18 cellular contexts compared by ENCODE assay signal in genomic region chr7:136953386-136953785, GRCh38.
DNase-seq lines count a peak whose midpoint lies in the region; ATAC-seq and TF ChIP-seq lines count a peak whose summit lies in the region.
"Had no signal": no experiment of that assay in that cellular context is flagged by ENCODE, and none has a peak within 500 bp of the region (broad histone marks: within the 10 kb centered on the region; RNA-seq: fewer than 3 reads in every experiment).

No MANE protein-coding gene starts in this region.

- no peak overlapping the region for H3K4me3 Mint-ChIP-seq in chondrocyte (ENCODE audit: unreplicated experiment)
- H3K4me3 Mint-ChIP-seq in stimulated activated naive B cell treated with anti-CD40 and anti-IgM and Interleukin-4, amounts not matched to agents 10 μg/mL and 1 μg/mL and 100 μg/mL, for 72 hours = no peak overlapping the region
- H3K4me3 Mint-ChIP-seq: B cell; central memory CD8-positive, alpha-beta T cell; memory B cell; neural crest cell had no signal

- WGBS in ovary, 3 donors = 76 to 88% (median 88%) methylated on average over 3 of the region's 3 CpGs

- H3K4me1 ChIP-seq in ovary (ENCODE audit: insufficient read depth) = no peaks in the 10 kb centered on the region

- H3K36me3 Mint-ChIP-seq in chondrocyte (ENCODE audit: low read depth) = no peaks in the 10 kb centered on the region
- no peaks in the 10 kb centered on the region for H3K36me3 Mint-ChIP-seq in stimulated activated naive B cell treated with anti-CD40 and anti-IgM and Interleukin-4, amounts not matched to agents 10 μg/mL and 1 μg/mL and 100 μg/mL, for 72 hours
- H3K36me3 Mint-ChIP-seq: memory B cell had no signal

- H3K27me3 ChIP-seq in ovary = no peaks in the 10 kb centered on the region
- H3K27me3 ChIP-seq: right atrium auricular region had no signal

- intact Hi-C loops in ovary (cut with DNase I) = no loop called here

- no peaks in the 10 kb centered on the region for H3K9me3 ChIP-seq in ovary
- H3K9me3 ChIP-seq: right atrium auricular region had no signal

- TF ChIP-seq CTCF in AG09309 (IDR thresholded peaks at IDR 0.05; ENCODE audit: control insufficient read depth, insufficient read depth, low read depth, low read length, missing control alignments) (no peak), chondrocyte (IDR thresholded peaks at IDR 0.05) (no peak), ovary (IDR thresholded peaks at IDR 0.05) (no peak)

- H3K4me3 ChIP-seq in AG09309 (ENCODE audit: control insufficient read depth, low read depth, low read length) = no peak overlapping the region
- H3K4me3 ChIP-seq in ovary = no peak overlapping the region
- H3K4me3 ChIP-seq: right atrium auricular region had no signal

- no peaks in the 10 kb centered on the region for H3K27me3 Mint-ChIP-seq in chondrocyte (ENCODE audit: low read depth)
- H3K27me3 Mint-ChIP-seq in stimulated activated naive B cell treated with anti-CD40 and anti-IgM and Interleukin-4, amounts not matched to agents 10 μg/mL and 1 μg/mL and 100 μg/mL, for 72 hours = no peaks in the 10 kb centered on the region
- H3K27me3 Mint-ChIP-seq: B cell; central memory CD8-positive, alpha-beta T cell; memory B cell had no signal

- no peaks in the 10 kb centered on the region for H3K36me3 ChIP-seq in ovary

- no peak for TF ChIP-seq POLR2A in ovary (IDR thresholded peaks at IDR 0.05)

- DNase-seq in AG09309 (ENCODE audit: low read depth) = peak; percentile 42
- DNase-seq in HS-5 (ENCODE audit: low read depth) = peak; percentile 47
- DNase-seq in chondrocyte (ENCODE audit: low spot score) = no peak
- peak; percentile 20 for DNase-seq in myocyte (ENCODE audit: low read depth)
- no peak for DNase-seq in DMS79 (lab: John Stamatoyannopoulos, UW)
- DNase-seq in ovary = no peak
- no peak for DNase-seq in stimulated activated naive B cell treated with anti-CD40 and anti-IgM and Interleukin-4, amounts not matched to agents 10 μg/mL and 1 μg/mL and 100 μg/mL, for 72 hours
- DNase-seq: activated CD4-positive, alpha-beta T cell treated with anti-CD3 and anti-CD28 coated beads, Interleukin-2, amount 50 U/mL, for 1 hour; activated naive CD4-positive, alpha-beta T cell treated with anti-CD3 and anti-CD28 coated beads, Interleukin-2, amount 50 U/mL, for 16 hours; NCI-H748 treated with DMSO at 0.1 percent for 48 hours; substantia nigra had no signal

- peaks cover 8% of the 10 kb centered on the region for H3K9me3 Mint-ChIP-seq in chondrocyte (ENCODE audit: low read depth)
- H3K9me3 Mint-ChIP-seq in stimulated activated naive B cell treated with anti-CD40 and anti-IgM and Interleukin-4, amounts not matched to agents 10 μg/mL and 1 μg/mL and 100 μg/mL, for 72 hours = peaks cover 6 to 7% of the 10 kb centered on the region in 2 donors

- H3K4me1 Mint-ChIP-seq in chondrocyte (ENCODE audit: low read depth) = peaks cover 50% of the 10 kb centered on the region
- no peaks in the 10 kb centered on the region for H3K4me1 Mint-ChIP-seq in stimulated activated naive B cell treated with anti-CD40 and anti-IgM and Interleukin-4, amounts not matched to agents 10 μg/mL and 1 μg/mL and 100 μg/mL, for 72 hours
- H3K4me1 Mint-ChIP-seq: B cell; central memory CD8-positive, alpha-beta T cell; memory B cell had no signal

- ATAC-seq in GM18520 (IDR thresholded peaks at IDR 0.05; ENCODE audit: unreplicated experiment) = no peak
- no peak for ATAC-seq in stimulated activated naive B cell treated with anti-CD40 and anti-IgM and Interleukin-4, amounts not matched to agents 10 μg/mL and 1 μg/mL and 100 μg/mL, for 72 hours (replicated peaks)
- ATAC-seq: Panc1 had no signal

- TF ChIP-seq EP300 in ovary (IDR thresholded peaks at IDR 0.05) = no peak

- no peak overlapping the region for H3K27ac ChIP-seq in ovary

- peak overlapping the region; percentile 74 for H3K27ac Mint-ChIP-seq in chondrocyte (ENCODE audit: unreplicated experiment)
- no peak overlapping the region for H3K27ac Mint-ChIP-seq in stimulated activated naive B cell treated with anti-CD40 and anti-IgM and Interleukin-4, amounts not matched to agents 10 μg/mL and 1 μg/mL and 100 μg/mL, for 72 hours
- H3K27ac Mint-ChIP-seq: B cell, memory B cell had no signal

Comparison
In these comparisons a context has a peak if more than half of its experiments do, and no peak if none do; other contexts are left out.
1. DNase-seq: peak in AG09309 (single experiment), HS-5 (single experiment) and myocyte (single experiment); none in chondrocyte (single experiment), DMS79 (single experiment), ovary (0 of 5) and stimulated activated naive B cell treated with anti-CD40 and anti-IgM and Interleukin-4, amounts not matched to agents 10 μg/mL and 1 μg/mL and 100 μg/mL, for 72 hours (single experiment).